In genomic region chr4:95693594-95693993, GRCh38 we compare ENCODE assay signal across 12 cellular contexts.
DNase-seq lines count a peak whose midpoint lies in the region; TF ChIP-seq lines count a peak whose summit lies in the region.
"Had no signal": no experiment of that assay in that cellular context is flagged by ENCODE, and none has a peak within 500 bp of the region (broad histone marks: within the 10 kb centered on the region; RNA-seq: fewer than 3 reads in every experiment).

No MANE protein-coding gene starts in this region.

- DNase-seq in HAP-1 (ENCODE audit: low spot score in 2 of 2) (peak; percentile 13 to 50), NCI-H69 (lab: John Stamatoyannopoulos, UW) (peak; percentile 23), cardiac fibroblast (ENCODE audit: low read depth in 2 of 2) (peak; percentile 49 to 68), osteoblast (ENCODE audit: insufficient read length, low spot score, missing footprints) (no peak), G401 (ENCODE audit: low spot score) (no peak), SHP77 treated with DMSO at 0.1 percent for 48 hours (lab: John Stamatoyannopoulos, UW) (no peak), DMS114 treated with DMSO at 0.1 percent for 48 hours (lab: John Stamatoyannopoulos, UW; ENCODE audit: unreplicated experiment) (no peak)
- DNase-seq: activated CD4-positive, alpha-beta memory T cell treated with anti-CD3 and anti-CD28 coated beads, Interleukin-2, amount 10 ng/mL, durations not matched to agents 7 days and 5 days; anterior cingulate cortex; GF-D8; naive B cell; substantia nigra had no signal

- no peak overlapping the region for H3K27ac ChIP-seq in osteoblast (ENCODE audit: low read depth, low read length)

- no peak overlapping the region for H3K4me2 ChIP-seq in osteoblast (ENCODE audit: insufficient read depth, low read length)

- in situ Hi-C loops in HAP-1 (cut with MboI; ENCODE audit: low sequenced_read_pairs) = no loop called here
- in situ Hi-C loops in G401 (cut with HindIII; ENCODE audit: low sequenced_read_pairs) = no loop called here

- TF ChIP-seq CTCF in cardiac fibroblast (IDR thresholded peaks at IDR 0.05; ENCODE audit: low read depth, low read length) (peak; percentile 46), osteoblast (IDR thresholded peaks at IDR 0.05; ENCODE audit: extremely low read depth, low read depth, low read length) (peak; percentile 43)

- no peaks in the 10 kb centered on the region for H3K27me3 ChIP-seq in HAP-1 (ENCODE audit: low read depth)
- no peaks in the 10 kb centered on the region for H3K27me3 ChIP-seq in osteoblast (ENCODE audit: insufficient read depth, low read length)

- no peaks in the 10 kb centered on the region for H3K79me2 ChIP-seq in osteoblast (ENCODE audit: insufficient read depth, low read length)

- H3K4me3 ChIP-seq in HAP-1 (no peak overlapping the region), cardiac fibroblast (replicated peaks in 1 of 2; ENCODE audit: low read depth in 2 of 2, low read length in 2 of 2) (no peak overlapping the region), osteoblast (ENCODE audit: insufficient read depth, low read length) (no peak overlapping the region)

- H3K9me3 ChIP-seq in HAP-1 (no peaks in the 10 kb centered on the region), osteoblast (ENCODE audit: low read depth, low read length) (no peaks in the 10 kb centered on the region)

- no peaks in the 10 kb centered on the region for H4K20me1 ChIP-seq in osteoblast (ENCODE audit: insufficient read depth, low read length)

- H3K4me1 ChIP-seq in HAP-1 (no peaks in the 10 kb centered on the region), osteoblast (ENCODE audit: insufficient read depth, low read length) (no peaks in the 10 kb centered on the region)

- H2AFZ ChIP-seq in osteoblast (ENCODE audit: low read length) = no peak overlapping the region

- no peaks in the 10 kb centered on the region for H3K36me3 ChIP-seq in HAP-1 (replicated peaks)
- H3K36me3 ChIP-seq in osteoblast (ENCODE audit: insufficient read depth, low read length) = no peaks in the 10 kb centered on the region

Comparison
In these comparisons a context has a peak if more than half of its experiments do, and no peak if none do; other contexts are left out.
1. DNase-seq: peak in HAP-1 (2 of 2), NCI-H69 (single experiment) and cardiac fibroblast (2 of 2); none in osteoblast (single experiment), G401 (single experiment), SHP77 treated with DMSO at 0.1 percent for 48 hours (single experiment) and DMS114 treated with DMSO at 0.1 percent for 48 hours (single experiment).